ENCODE assay signal across 8 cellular contexts in the genomic region with DNA sequence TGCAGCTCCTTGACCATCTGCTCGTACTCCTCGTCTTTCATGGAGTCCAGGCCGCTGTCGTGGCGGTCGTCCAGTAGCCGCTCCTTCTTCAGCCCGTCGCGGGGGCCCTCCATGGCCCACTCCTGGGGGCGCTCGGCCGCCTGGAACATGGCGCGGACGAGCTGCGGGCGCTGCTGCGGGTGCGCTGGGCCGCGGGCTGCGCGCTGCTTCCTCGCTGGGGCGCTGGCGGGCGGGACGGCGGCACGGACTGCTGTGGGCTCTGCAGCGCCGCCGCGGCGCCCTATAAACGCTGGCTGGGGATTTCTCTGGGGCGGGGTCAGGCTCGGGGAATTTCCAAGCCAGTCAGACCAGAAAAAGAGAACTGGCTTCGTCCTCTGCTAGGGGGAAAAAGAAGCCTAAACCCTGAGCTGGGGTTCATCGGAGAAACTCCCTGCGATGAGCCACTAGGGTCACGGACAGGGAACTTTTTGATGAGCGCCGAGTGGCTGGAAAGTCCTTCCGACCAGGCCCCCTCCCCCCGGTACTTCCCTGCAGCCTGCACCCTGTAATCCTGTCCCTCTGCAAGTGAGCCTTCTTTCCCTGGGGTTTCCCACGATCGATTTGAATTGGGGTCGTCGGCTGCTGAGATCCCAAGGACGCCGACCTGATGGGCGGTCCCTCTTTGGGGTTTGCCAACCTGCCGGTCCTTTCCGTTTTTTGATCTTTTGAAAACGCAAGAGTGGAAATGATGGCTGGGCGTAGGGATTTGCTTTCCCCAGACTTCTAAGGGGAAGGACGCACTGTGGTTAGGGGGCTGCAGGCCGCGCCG. TPM values are rescaled to one million over a fixed set of nuclear protein-coding genes. Genes with fewer than 3 reads are reported as not detected.
A peak's percentile ranks its signal among the peaks of the same experiment; 100 is the strongest.
DNase-seq lines count a peak whose midpoint lies in the region; ATAC-seq and TF ChIP-seq lines count a peak whose summit lies in the region.

A gene with protein sequence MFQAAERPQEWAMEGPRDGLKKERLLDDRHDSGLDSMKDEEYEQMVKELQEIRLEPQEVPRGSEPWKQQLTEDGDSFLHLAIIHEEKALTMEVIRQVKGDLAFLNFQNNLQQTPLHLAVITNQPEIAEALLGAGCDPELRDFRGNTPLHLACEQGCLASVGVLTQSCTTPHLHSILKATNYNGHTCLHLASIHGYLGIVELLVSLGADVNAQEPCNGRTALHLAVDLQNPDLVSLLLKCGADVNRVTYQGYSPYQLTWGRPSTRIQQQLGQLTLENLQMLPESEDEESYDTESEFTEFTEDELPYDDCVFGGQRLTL (minus strand): TSS at position 254 of the 808 bp plus-strand sequence. CDS start 105 bp downstream, at position 149.

- TF ChIP-seq CTCF in right atrium auricular region (IDR thresholded peaks at IDR 0.05): peak in 1 of 2 donors; percentile 39

- peak within 1 kb of the TSS; percentile 75 to 93 for H3K4me3 ChIP-seq in right atrium auricular region
- H3K4me3 ChIP-seq in rectal smooth muscle tissue (ENCODE audit: low read length): peak within 1 kb of the TSS; percentile 93
- H3K4me3 ChIP-seq in aorta (ENCODE audit: low read length in 2 of 2): peak within 1 kb of the TSS; percentile 94 to 97

- H3K9ac ChIP-seq in rectal smooth muscle tissue (ENCODE audit: low read length): peak within 1 kb of the TSS; percentile 98

- H3K36me3 ChIP-seq in right atrium auricular region (peaks cover 37% of the 10 kb centered on the region), rectal smooth muscle tissue (ENCODE audit: control insufficient read depth, insufficient read depth, low read length) (peaks cover 22% of the 10 kb centered on the region), aorta (ENCODE audit: control insufficient read depth in 1 of 2, insufficient read depth in 2 of 2, low read length in 1 of 2) (peaks cover 5 to 12% of the 10 kb centered on the region in 2 donors)

- 0% methylated on average over 56 to 62 of the region's 62 CpGs for WGBS in aorta, 2 donors

- H3K9me3 ChIP-seq in T-helper 17 cell (ENCODE audit: control insufficient read depth, low read length, poor library complexity, severe bottlenecking) (peaks cover 5% of the 10 kb centered on the region), right atrium auricular region (no peaks in the 10 kb centered on the region), aorta (ENCODE audit: control insufficient read depth, low read length) (no peaks in the 10 kb centered on the region)

- no peaks in the 10 kb centered on the region for H3K27me3 Mint-ChIP-seq in T-helper 17 cell

- DNase-seq in NCI-H1694 (lab: John Stamatoyannopoulos, UW) (peak; percentile 68), T-helper 17 cell (peak; percentile 88 to 97 (median 92)), amygdala (lab: John Stamatoyannopoulos, UW) (peak; percentile 28 to 91 (median 81)), right atrium auricular region (ENCODE audit: low spot score) (peak; percentile 92), aorta (peak; percentile 95 to 97)

- peak within 1 kb of the TSS; percentile 95 for H3K4me3 Mint-ChIP-seq in T-helper 17 cell

- intact Hi-C loops in aorta (cut with DNase I): loop anchor here in 1 of 2 donors (5.0 kb wide), 2 partner anchors 62 to 282 kb away; a partner anchor contains a TSS

- H3K27ac Mint-ChIP-seq in T-helper 17 cell: peak within 1 kb of the TSS; percentile 100

- no peaks in the 10 kb centered on the region for H3K27me3 ChIP-seq in right atrium auricular region
- no peaks in the 10 kb centered on the region for H3K27me3 ChIP-seq in rectal smooth muscle tissue (ENCODE audit: control insufficient read depth, insufficient read depth, low read length)
- no peaks in the 10 kb centered on the region for H3K27me3 ChIP-seq in aorta (ENCODE audit: control insufficient read depth in 1 of 2, insufficient read depth in 2 of 2, low read length in 1 of 2)

- H3K4me1 ChIP-seq in right atrium auricular region (peaks cover 0 to 50% of the 10 kb centered on the region in 2 donors), rectal smooth muscle tissue (ENCODE audit: control insufficient read depth, insufficient read depth, low read length) (peaks cover 33% of the 10 kb centered on the region), aorta (ENCODE audit: control insufficient read depth in 1 of 2, insufficient read depth in 2 of 2, low read length in 2 of 2) (peaks cover 0 to 4% of the 10 kb centered on the region in 2 donors)

- H3K4me1 Mint-ChIP-seq in T-helper 17 cell: peaks cover 55% of the 10 kb centered on the region

- ATAC-seq in GM18499 (IDR thresholded peaks at IDR 0.05; ENCODE audit: insufficient read depth, unreplicated experiment) (peak; percentile 39), HG02884 (IDR thresholded peaks at IDR 0.05; ENCODE audit: unreplicated experiment) (peak; percentile 47), T-helper 17 cell (peak; percentile 66), aorta (ENCODE audit: low FRiP score) (peak; percentile 89)

- peaks cover 2% of the 10 kb centered on the region for H3K36me3 Mint-ChIP-seq in T-helper 17 cell (ENCODE audit: low read depth)

- H3K27ac ChIP-seq in right atrium auricular region (peak within 1 kb of the TSS; percentile 97 to 100), rectal smooth muscle tissue (ENCODE audit: low read depth, low read length) (peak within 1 kb of the TSS; percentile 100), aorta (ENCODE audit: low read depth in 1 of 2, low read length in 2 of 2) (peak within 1 kb of the TSS; percentile 95 to 99)

RNA-seq across cellular contexts. Expression of the gene that starts here (rescaled TPM):
- total RNA-seq in T-helper 17 cell (1,000 to 10,000 TPM; 1,744 to 1,805 TPM), right atrium auricular region (100 to 1,000 TPM; 237 to 302 TPM), aorta (100 to 1,000 TPM; 126 to 186 TPM)
- 10 to 100 TPM; 83.0 to 97.1 TPM for polyA plus RNA-seq in aorta

Comparison
In these comparisons a context has a peak if more than half of its experiments do, and no peak if none do; other contexts are left out.
1. Peak in every context shown above with its lines: DNase-seq, ATAC-seq, H3K4me3 ChIP-seq and H3K27ac ChIP-seq.
2. RNA of the gene that starts here (total RNA-seq): 1,744 to 1,805 TPM in T-helper 17 cell; 237 to 302 TPM in right atrium auricular region and 126 to 186 TPM in aorta; every median in the first group is over 4 times any median in the second.
3. ATAC-seq: peak in every context shown above with its lines; median percentile 89 in aorta; 66 in T-helper 17 cell; 47 in HG02884; 39 in GM18499.